In genomic region chr6:53721766-53722165, GRCh38 we compare ENCODE assay signal across 9 cellular contexts. TPM values are rescaled to one million over a fixed set of nuclear protein-coding genes. Genes with fewer than 3 reads are reported as not detected.
"Had no signal": no experiment of that assay in that cellular context is flagged by ENCODE, and none has a peak within 500 bp of the region (broad histone marks: within the 10 kb centered on the region; RNA-seq: fewer than 3 reads in every experiment).

No MANE protein-coding gene starts in this region.

- ATAC-seq: HCT116, K562 had no signal

- H3K36me3 ChIP-seq: HAP-1 had no signal

- H2AFZ ChIP-seq: GM23248 had no signal

- H3K9me3 Mint-ChIP-seq: HFFc6 had no signal

- DNase-seq: GM23248, GOT3, H7, HFFc6, IMR-90, KG1 had no signal

- H3K9ac ChIP-seq: GM23248 had no signal

- H3K27ac ChIP-seq: GM23248 had no signal

- H3K4me3 Mint-ChIP-seq: HFFc6 had no signal

- H3K27ac Mint-ChIP-seq: HFFc6 had no signal

- H3K9me3 ChIP-seq: HAP-1 had no signal

- H3K4me3 ChIP-seq: GM23248, HAP-1, K562 had no signal

RNA-seq across cellular contexts. Expression of gene KLHL31, which starts 56.2 kb away (rescaled TPM):
- total RNA-seq: GM23248, HFFc6, IMR-90, K562 had no signal
- polyA plus RNA-seq: K562 had no signal
